Comparison of ENCODE assay signal across 1 cellular context in genomic region chr20:41145317-41145716, GRCh38.
TF ChIP-seq lines count a peak whose summit lies in the region.

No MANE protein-coding gene starts in this region.

TF ChIP-seq in endothelial cell of umbilical vein, 7 proteins besides CTCF, POLR2A, EP300 and RAD21:
- TF ChIP-seq EZH2 (IDR thresholded peaks at IDR 0.05; ENCODE audit: borderline replicate concordance, low read depth, low read length, severe bottlenecking) (no peak), POLR2AphosphoS5 (IDR thresholded peaks at IDR 0.05; ENCODE audit: insufficient read depth, low read depth, low read length) (no peak), JUN (IDR thresholded peaks at IDR 0.05; ENCODE audit: borderline replicate concordance, insufficient read depth, insufficient read length, low read depth) (no peak), MYC (IDR thresholded peaks at IDR 0.05; ENCODE audit: low read depth, low read length) (no peak), GATA2 (IDR thresholded peaks at IDR 0.05; ENCODE audit: insufficient read depth, insufficient read length, low read depth, low read length) (no peak), FOS (IDR thresholded peaks at IDR 0.05; ENCODE audit: borderline replicate concordance, insufficient read depth, low read length) (no peak)
- TF ChIP-seq, protein P1, sequence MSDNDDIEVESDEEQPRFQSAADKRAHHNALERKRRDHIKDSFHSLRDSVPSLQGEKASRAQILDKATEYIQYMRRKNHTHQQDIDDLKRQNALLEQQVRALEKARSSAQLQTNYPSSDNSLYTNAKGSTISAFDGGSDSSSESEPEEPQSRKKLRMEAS (IDR thresholded peaks at IDR 0.05; ENCODE audit: insufficient read depth, insufficient read length): no peak
